In the genomic region with DNA sequence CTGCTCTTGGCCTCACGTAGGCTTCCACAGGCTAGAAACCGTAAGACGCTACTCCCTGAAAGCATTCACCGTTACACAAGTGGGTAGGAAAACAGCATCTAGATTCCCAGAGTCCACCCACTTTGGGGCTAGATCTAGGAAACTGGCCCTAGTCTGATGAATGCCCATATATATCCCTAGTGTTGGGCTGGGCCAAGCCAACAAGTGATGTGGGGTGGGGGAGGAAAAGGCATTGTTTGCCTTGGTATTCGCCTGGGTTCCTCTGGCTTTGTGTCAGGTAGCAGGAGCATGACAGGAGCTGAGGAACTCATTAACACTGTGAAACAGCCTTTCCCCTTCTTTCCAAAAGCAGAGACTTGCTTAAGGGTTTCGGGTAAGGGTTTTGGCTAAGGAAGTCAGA, we compare ENCODE assay signal across 23 cellular contexts.
DNase-seq lines count a peak whose midpoint lies in the region; ATAC-seq and TF ChIP-seq lines count a peak whose summit lies in the region.
"Had no signal": no experiment of that assay in that cellular context is flagged by ENCODE, and none has a peak within 500 bp of the region (broad histone marks: within the 10 kb centered on the region; RNA-seq: fewer than 3 reads in every experiment).

No MANE protein-coding gene starts in this region.

- peaks cover 0 to 6% (median 0%) of the 10 kb centered on the region in 11 experiments; a peak in 6 of 22 replicates for H4K20me1 ChIP-seq in BLaER1 treated with 17β-estradiol and CSF1 and Interleukin-3, amounts not matched to agents 10 nM and 100 nM

- peaks cover 0 to 3% of the 10 kb centered on the region in 2 donors for H3K9me3 Mint-ChIP-seq in stimulated activated naive CD8-positive, alpha-beta T cell treated with anti-CD3 and anti-CD28 coated beads, Interleukin-15, amount 100 ng/mL, for 72 hours
- H3K9me3 Mint-ChIP-seq: activated T-helper 2 cell treated with anti-CD3 and anti-CD28 coated beads, Interferon-gamma antibody, Interleukin-2, Interleukin-4, amounts not matched to agents 10 μg/mL and 5 μg/mL and 100 μg/mL, durations not matched to agents 14 hours and 24 hours and 36 hours; CD4-positive, alpha-beta memory T cell had no signal

- peaks cover 57% of the 10 kb centered on the region for H3K4me1 Mint-ChIP-seq in stimulated activated naive CD8-positive, alpha-beta T cell treated with anti-CD3 and anti-CD28 coated beads, Interleukin-15, amount 100 ng/mL, for 72 hours

- no peaks in the 10 kb centered on the region for H3K27me3 Mint-ChIP-seq in stimulated activated naive CD8-positive, alpha-beta T cell treated with anti-CD3 and anti-CD28 coated beads, Interleukin-15, amount 100 ng/mL, for 72 hours
- H3K27me3 Mint-ChIP-seq: activated CD8-positive, alpha-beta memory T cell treated with anti-CD3 and anti-CD28 coated beads, Interleukin-2, amount 10 ng/mL, durations not matched to agents 7 days and 5 days; CD4-positive, alpha-beta memory T cell had no signal

- peaks cover 21% of the 10 kb centered on the region for H3K79me2 ChIP-seq in parathyroid adenoma

- H3K36me3 ChIP-seq in BLaER1 treated with 17β-estradiol and CSF1 and Interleukin-3, amounts not matched to agents 10 nM and 100 nM: peaks cover 30 to 74% (median 59%) of the 10 kb centered on the region in 11 experiments
- H3K36me3 ChIP-seq in KOPT-K1 (ENCODE audit: insufficient read depth, low read length): peaks cover 56% of the 10 kb centered on the region
- H3K36me3 ChIP-seq in right atrium auricular region: peaks cover 8% of the 10 kb centered on the region
- H3K36me3 ChIP-seq in parathyroid adenoma (ENCODE audit: control insufficient read depth, insufficient read depth, low read length): no peaks in the 10 kb centered on the region
- H3K36me3 ChIP-seq: HAP-1 had no signal

- no peak overlapping the region; a peak in 1 of 20 replicates for H3K4me3 ChIP-seq in BLaER1 treated with 17β-estradiol and CSF1 and Interleukin-3, amounts not matched to agents 10 nM and 100 nM
- H3K4me3 ChIP-seq in right atrium auricular region (no peak overlapping the region), parathyroid adenoma (ENCODE audit: low read depth, low read length) (no peak overlapping the region)
- H3K4me3 ChIP-seq: dorsolateral prefrontal cortex, HAP-1, MG63, pancreas, skin epidermis had no signal

- H3K9me3 ChIP-seq in BLaER1 treated with 17β-estradiol and CSF1 and Interleukin-3, amounts not matched to agents 10 nM and 100 nM (replicated peaks in 1 of 11): no peaks in the 10 kb centered on the region
- H3K9me3 ChIP-seq in KOPT-K1 (ENCODE audit: insufficient read depth, low read length, poor library complexity, severe bottlenecking): no peaks in the 10 kb centered on the region
- no peaks in the 10 kb centered on the region for H3K9me3 ChIP-seq in right atrium auricular region
- no peaks in the 10 kb centered on the region for H3K9me3 ChIP-seq in parathyroid adenoma (ENCODE audit: control insufficient read depth, low read length)
- H3K9me3 ChIP-seq: HAP-1, MG63, pancreas had no signal

- ATAC-seq in stimulated activated naive CD8-positive, alpha-beta T cell treated with anti-CD3 and anti-CD28 coated beads, Interleukin-15, amount 100 ng/mL, for 72 hours: no peak
- ATAC-seq in HG03196 (IDR thresholded peaks at IDR 0.05; ENCODE audit: unreplicated experiment): no peak
- ATAC-seq: activated CD8-positive, alpha-beta memory T cell treated with anti-CD3 and anti-CD28 coated beads, Interleukin-2, amount 10 ng/mL, durations not matched to agents 7 days and 5 days; left lobe of liver; pancreas had no signal

- H3K27ac ChIP-seq in BLaER1 treated with 17β-estradiol and CSF1 and Interleukin-3, amounts not matched to agents 10 nM and 100 nM: peak overlapping the region in 9 of 11 experiments; percentile 75 to 91 (median 85); a peak in 19 of 22 replicates
- H3K27ac ChIP-seq in KOPT-K1 (ENCODE audit: low read depth, low read length, poor library complexity, severe bottlenecking): peak overlapping the region; percentile 80
- H3K27ac ChIP-seq in right atrium auricular region: peak overlapping the region; percentile 17 to 83
- H3K27ac ChIP-seq in parathyroid adenoma: peak overlapping the region; percentile 1
- H3K27ac ChIP-seq: dorsolateral prefrontal cortex, pancreas had no signal

- no peak overlapping the region for H2AFZ ChIP-seq in parathyroid adenoma

- DNase-seq in right atrium auricular region (ENCODE audit: low spot score): no peak
- DNase-seq in stimulated activated naive CD8-positive, alpha-beta T cell treated with anti-CD3 and anti-CD28 coated beads, Interleukin-15, amount 100 ng/mL, for 72 hours: no peak
- no peak for DNase-seq in AG08395 (ENCODE audit: low spot score)
- DNase-seq in AG08396 (ENCODE audit: low spot score): no peak
- DNase-seq: activated CD4-positive, alpha-beta T cell treated with anti-CD3 and anti-CD28 coated beads for 4 hours; activated CD8-positive, alpha-beta memory T cell treated with anti-CD3 and anti-CD28 coated beads, Interleukin-2, amount 10 ng/mL, durations not matched to agents 7 days and 5 days; CD4-positive, alpha-beta memory T cell; dorsolateral prefrontal cortex; MG63; NCI-H1694 treated with DMSO at 0.1 percent for 48 hours; NCI-H345; NK-92 treated with Interleukin-12 subunit alpha and Interleukin-12 subunit beta, amount 100 ng/mL, for 24 hours; pancreas; stimulated activated CD4-positive, alpha-beta T cell treated with anti-CD3 and anti-CD28 coated beads, Interleukin-4, amount 100 ng/mL, for 1 hour; SW 1271 had no signal

- peak overlapping the region; percentile 63 to 97 (median 85) for H3K4me2 ChIP-seq in BLaER1 treated with 17β-estradiol and CSF1 and Interleukin-3, amounts not matched to agents 10 nM and 100 nM
- H3K4me2 ChIP-seq in parathyroid adenoma (ENCODE audit: low read length): no peak overlapping the region

- H3K4me1 ChIP-seq in BLaER1 treated with 17β-estradiol and CSF1 and Interleukin-3, amounts not matched to agents 10 nM and 100 nM: peaks cover 64 to 83% (median 73%) of the 10 kb centered on the region in 10 experiments
- H3K4me1 ChIP-seq in right atrium auricular region (peaks cover 0 to 57% of the 10 kb centered on the region in 2 donors), parathyroid adenoma (peaks cover 19% of the 10 kb centered on the region)
- H3K4me1 ChIP-seq: HAP-1 had no signal

- H3K27me3 ChIP-seq in BLaER1 treated with 17β-estradiol and CSF1 and Interleukin-3, amounts not matched to agents 10 nM and 100 nM: no peaks in the 10 kb centered on the region
- no peaks in the 10 kb centered on the region for H3K27me3 ChIP-seq in right atrium auricular region
- H3K27me3 ChIP-seq in parathyroid adenoma (ENCODE audit: control insufficient read depth, insufficient read depth, low read length): no peaks in the 10 kb centered on the region
- H3K27me3 ChIP-seq: dorsolateral prefrontal cortex, MG63, pancreas had no signal

- TF ChIP-seq CTCF in right atrium auricular region (IDR thresholded peaks at IDR 0.05) (no peak), parathyroid adenoma (IDR thresholded peaks at IDR 0.05) (no peak)

- H3K4me3 Mint-ChIP-seq in stimulated activated naive CD8-positive, alpha-beta T cell treated with anti-CD3 and anti-CD28 coated beads, Interleukin-15, amount 100 ng/mL, for 72 hours: no peak overlapping the region
- H3K4me3 Mint-ChIP-seq: activated CD8-positive, alpha-beta memory T cell treated with anti-CD3 and anti-CD28 coated beads, Interleukin-2, amount 10 ng/mL, durations not matched to agents 7 days and 5 days; CD4-positive, alpha-beta memory T cell had no signal

- no peak overlapping the region for H3K27ac Mint-ChIP-seq in stimulated activated naive CD8-positive, alpha-beta T cell treated with anti-CD3 and anti-CD28 coated beads, Interleukin-15, amount 100 ng/mL, for 72 hours
- H3K27ac Mint-ChIP-seq: activated CD8-positive, alpha-beta memory T cell treated with anti-CD3 and anti-CD28 coated beads, Interleukin-2, amount 10 ng/mL, durations not matched to agents 7 days and 5 days; activated T-helper 2 cell treated with anti-CD3 and anti-CD28 coated beads, Interferon-gamma antibody, Interleukin-2, Interleukin-4, amounts not matched to agents 10 μg/mL and 5 μg/mL and 100 μg/mL, durations not matched to agents 14 hours and 24 hours and 36 hours had no signal

- peak overlapping the region in 7 of 11 experiments; percentile 15 to 76 (median 68); a peak in 10 of 22 replicates for H3K9ac ChIP-seq in BLaER1 treated with 17β-estradiol and CSF1 and Interleukin-3, amounts not matched to agents 10 nM and 100 nM
- H3K9ac ChIP-seq in parathyroid adenoma: no peak overlapping the region

Comparison
In these comparisons a context has a peak if more than half of its experiments do, and no peak if none do; other contexts are left out.
1. H3K27ac ChIP-seq: peak in every context shown above with its lines; median percentile 85 in BLaER1 treated with 17β-estradiol and CSF1 and Interleukin-3, amounts not matched to agents 10 nM and 100 nM; 80 in KOPT-K1; 50 in right atrium auricular region; 1 in parathyroid adenoma.